In the genomic region with DNA sequence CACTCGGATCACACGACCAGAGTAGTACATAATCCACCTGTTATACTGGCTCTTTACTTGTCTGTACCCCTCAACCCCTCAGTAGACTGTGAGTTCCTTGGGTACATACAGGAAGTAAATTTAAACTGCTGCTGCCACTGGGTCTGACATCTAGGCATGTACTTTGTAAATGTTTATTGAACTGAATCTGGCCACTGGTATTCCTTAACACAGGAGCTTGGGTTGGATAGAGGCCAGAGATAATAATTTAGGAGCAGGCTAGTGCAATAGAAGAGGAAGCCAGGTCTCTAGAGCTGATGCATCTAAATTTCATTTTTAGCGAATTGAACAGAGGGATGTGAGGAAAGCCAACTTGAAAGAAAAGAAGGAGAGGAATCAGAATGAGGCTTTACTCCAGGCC, we compare ENCODE assay signal across 22 cellular contexts. TPM values are rescaled to one million over a fixed set of nuclear protein-coding genes. Genes with fewer than 3 reads are reported as not detected.
DNase-seq lines count a peak whose midpoint lies in the region; ATAC-seq and TF ChIP-seq lines count a peak whose summit lies in the region.
"Had no signal": no experiment of that assay in that cellular context is flagged by ENCODE, and none has a peak within 500 bp of the region (broad histone marks: within the 10 kb centered on the region; RNA-seq: fewer than 3 reads in every experiment).

No MANE protein-coding gene starts in this region.

- WGBS in gastroesophageal sphincter (ENCODE audit: low coverage in 1 of 2), 2 donors, result 22 to 42% methylated on average over 3 of the region's 3 CpGs

- TF ChIP-seq EP300 in gastroesophageal sphincter (IDR thresholded peaks at IDR 0.05), result no peak

- ATAC-seq in activated T-cell treated with anti-CD3 and anti-CD28 coated beads, Interleukin-2, amount 50 U/mL, for 72 hours (replicated peaks in 1 of 2), result no peak
- ATAC-seq in left colon (peak; percentile 53), gastroesophageal sphincter (no peak)
- ATAC-seq: A549 had no signal

- peak overlapping the region; percentile 66 for H3K27ac Mint-ChIP-seq in activated T-cell treated with anti-CD3 and anti-CD28 coated beads, Interleukin-2, amount 50 U/mL, for 72 hours
- H3K27ac Mint-ChIP-seq: H9 had no signal

- H3K36me3 ChIP-seq in gastroesophageal sphincter, result peaks cover 0 to 100% of the 10 kb centered on the region in 2 donors

- H3K9me3 ChIP-seq in gastroesophageal sphincter, result peaks cover 0 to 10% (median 0%) of the 10 kb centered on the region in 3 donors
- H3K9me3 ChIP-seq: A549, BE2C had no signal

- no peaks in the 10 kb centered on the region for H3K27me3 ChIP-seq in gastroesophageal sphincter
- H3K27me3 ChIP-seq: BE2C had no signal

- H3K27me3 Mint-ChIP-seq in activated T-cell treated with anti-CD3 and anti-CD28 coated beads, Interleukin-2, amount 50 U/mL, for 72 hours (ENCODE audit: low read depth), result no peaks in the 10 kb centered on the region

- no peak for DNase-seq in activated T-cell treated with anti-CD3 and anti-CD28 coated beads, Interleukin-2, amount 50 U/mL, for 72 hours
- no peak for DNase-seq in activated T-cell treated with anti-CD3 and anti-CD28 coated beads, Interleukin-2, amount 50 U/mL, for 1 hour
- peak; percentile 11 for DNase-seq in EH (ENCODE audit: low read depth)
- DNase-seq in left colon, result no peak
- no peak for DNase-seq in SIG-M5 (lab: John Stamatoyannopoulos, UW)
- DNase-seq in SW480 (ENCODE audit: low spot score), result no peak
- DNase-seq: BE2C, GM23248, H9, KG1, NCI-H1092 treated with DMSO at 0.1 percent for 48 hours, NCI-H1436 treated with DMSO at 0.1 percent for 48 hours, NCI-H2029, NCI-H226, NCI-H510A treated with DMSO at 0.1 percent for 48 hours, NCI-H748 treated with DMSO at 0.1 percent for 48 hours, PC-9, RPMI8226, SHP77 had no signal

- intact Hi-C loops in left colon (cut with DNase I, micrococcal nuclease), result no loop called here

- no peak for TF ChIP-seq POLR2A in gastroesophageal sphincter (IDR thresholded peaks at IDR 0.05)

- H3K4me3 ChIP-seq in gastroesophageal sphincter, result no peak overlapping the region
- H3K4me3 ChIP-seq: A549, GM23248, PC-9 had no signal

- H3K4me3 Mint-ChIP-seq in activated T-cell treated with anti-CD3 and anti-CD28 coated beads, Interleukin-2, amount 50 U/mL, for 72 hours, result no peak overlapping the region
- H3K4me3 Mint-ChIP-seq: H9 had no signal

- H3K27ac ChIP-seq in VCaP, result peak overlapping the region; percentile 42
- peak overlapping the region in 2 of 4 donors; percentile 9 to 22 for H3K27ac ChIP-seq in gastroesophageal sphincter
- H3K27ac ChIP-seq: A549, GM23248, PC-9 had no signal

- H3K9me3 Mint-ChIP-seq in activated T-cell treated with anti-CD3 and anti-CD28 coated beads, Interleukin-2, amount 50 U/mL, for 72 hours, result no peaks in the 10 kb centered on the region

- TF ChIP-seq CTCF in VCaP (conservative IDR thresholded peaks at IDR 0.05) (no peak), gastroesophageal sphincter (IDR thresholded peaks at IDR 0.05) (no peak)

- peaks cover 0 to 11% (median 0%) of the 10 kb centered on the region in 3 donors for H3K4me1 ChIP-seq in gastroesophageal sphincter
- H3K4me1 ChIP-seq: A549, BE2C had no signal

- H3K4me1 Mint-ChIP-seq in activated T-cell treated with anti-CD3 and anti-CD28 coated beads, Interleukin-2, amount 50 U/mL, for 72 hours (ENCODE audit: low read depth), result no peaks in the 10 kb centered on the region
- H3K4me1 Mint-ChIP-seq: H9 had no signal

- H3K36me3 Mint-ChIP-seq in activated T-cell treated with anti-CD3 and anti-CD28 coated beads, Interleukin-2, amount 50 U/mL, for 72 hours (ENCODE audit: insufficient read depth in 2 of 2), result peaks cover 17 to 28% of the 10 kb centered on the region in 2 donors

RNA-seq across cellular contexts. Expression of a gene that starts 12.4 kb away (rescaled TPM):
- total RNA-seq in activated T-cell treated with anti-CD3 and anti-CD28 coated beads, Interleukin-2, amount 50 U/mL, for 72 hours, result 10 to 100 TPM; 32.7 to 38.7 TPM
- total RNA-seq in left colon (10 to 100 TPM; 12.2 to 12.6 TPM), gastroesophageal sphincter (10 to 100 TPM; 11.2 to 38.6 (median 14.3) TPM)

RNA-seq across cellular contexts. Expression of a gene that starts 36.3 kb away (rescaled TPM):
- total RNA-seq in activated T-cell treated with anti-CD3 and anti-CD28 coated beads, Interleukin-2, amount 50 U/mL, for 72 hours, result 1 to 10 TPM; 5.5 to 7.3 TPM
- total RNA-seq in left colon (10 to 100 TPM in 1 of 2 donors, 1 to 10 TPM in 1; 9.3 to 11.3 TPM), gastroesophageal sphincter (1 to 10 TPM; 2.2 to 6.4 (median 5.6) TPM)
